1 cellular context compared by ENCODE assay signal in the genomic region with DNA sequence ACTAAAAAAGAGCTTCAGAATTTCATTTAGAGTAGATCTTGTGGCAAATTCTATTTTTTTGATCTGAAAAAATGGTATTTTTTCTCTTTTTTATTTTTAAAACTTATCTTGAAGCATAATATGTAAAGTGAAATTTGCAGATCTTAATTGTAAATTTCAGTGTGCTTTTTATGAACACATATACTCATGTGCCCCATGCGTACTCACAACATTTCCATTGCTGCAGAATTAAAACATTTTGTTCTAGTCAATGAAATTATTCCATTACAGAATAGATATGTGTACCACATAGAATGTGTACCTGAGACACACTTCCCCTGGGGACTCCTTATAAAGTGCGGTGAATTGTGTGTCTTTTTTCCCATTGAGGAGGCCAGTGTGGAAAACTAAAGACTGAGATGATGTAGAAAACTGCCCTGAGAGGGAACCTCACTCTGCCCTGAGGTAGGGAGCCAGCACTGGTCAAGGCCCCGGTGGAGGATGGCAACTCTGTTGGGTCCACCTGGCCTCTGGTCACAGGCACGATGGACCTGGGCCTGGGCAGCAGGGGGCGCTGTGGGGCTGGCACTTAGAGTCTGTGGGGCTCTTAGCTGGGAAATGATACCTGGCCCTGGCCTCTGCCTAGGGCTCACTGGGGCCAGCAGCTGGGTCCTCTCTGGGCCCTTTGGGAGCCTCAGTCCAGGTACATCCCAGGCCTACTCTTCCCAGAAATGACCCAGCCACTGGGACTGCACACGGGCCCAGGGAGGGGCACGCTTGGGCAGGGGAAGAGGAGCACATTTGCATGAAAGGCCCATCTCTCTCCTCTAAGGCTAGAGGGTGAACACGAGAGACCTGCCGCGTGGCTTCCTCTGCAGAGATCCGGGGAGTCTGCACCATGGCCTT.
A peak's percentile ranks its signal among the peaks of the same experiment; 100 is the strongest.
TF ChIP-seq lines count a peak whose summit lies in the region.

No MANE protein-coding gene starts in this region.

TF ChIP-seq in K562, 482 proteins besides CTCF, POLR2A, EP300 and RAD21 (continued from another document and continues in another):
- 0 out of 2 replicates have a peak, but pooled peaks have one; percentile 30 for TF ChIP-seq MGA (IDR thresholded peaks at IDR 0.05)
- 0 out of 2 replicates have a peak, but pooled peaks have one; percentile 42 for TF ChIP-seq CBX1 (IDR thresholded peaks at IDR 0.05; ENCODE audit: low read depth)
- TF ChIP-seq MXI1 (IDR thresholded peaks at IDR 0.05; ENCODE audit: low read depth, low read length): no peak
- TF ChIP-seq BRF1 (IDR thresholded peaks at IDR 0.05; ENCODE audit: borderline replicate concordance, extremely low read depth, insufficient read length): no peak
- TF ChIP-seq PURB (CRISPR knock-in tag; IDR thresholded peaks at IDR 0.05; ENCODE audit: low read depth): no peak
- peak; percentile 24; the same call in 1 of the 2 replicates for TF ChIP-seq STAT5A (IDR thresholded peaks at IDR 0.05; ENCODE audit: borderline replicate concordance, low read length)
- TF ChIP-seq, protein P1, sequence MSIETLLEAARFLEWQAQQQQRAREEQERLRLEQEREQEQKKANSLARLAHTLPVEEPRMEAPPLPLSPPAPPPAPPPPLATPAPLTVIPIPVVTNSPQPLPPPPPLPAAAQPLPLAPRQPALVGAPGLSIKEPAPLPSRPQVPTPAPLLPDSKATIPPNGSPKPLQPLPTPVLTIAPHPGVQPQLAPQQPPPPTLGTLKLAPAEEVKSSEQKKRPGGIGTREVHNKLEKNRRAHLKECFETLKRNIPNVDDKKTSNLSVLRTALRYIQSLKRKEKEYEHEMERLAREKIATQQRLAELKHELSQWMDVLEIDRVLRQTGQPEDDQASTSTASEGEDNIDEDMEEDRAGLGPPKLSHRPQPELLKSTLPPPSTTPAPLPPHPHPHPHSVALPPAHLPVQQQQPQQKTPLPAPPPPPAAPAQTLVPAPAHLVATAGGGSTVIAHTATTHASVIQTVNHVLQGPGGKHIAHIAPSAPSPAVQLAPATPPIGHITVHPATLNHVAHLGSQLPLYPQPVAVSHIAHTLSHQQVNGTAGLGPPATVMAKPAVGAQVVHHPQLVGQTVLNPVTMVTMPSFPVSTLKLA (conservative IDR thresholded peaks at IDR 0.05): no peak; a peak in 1 of 4 replicates
- TF ChIP-seq, protein P2, sequence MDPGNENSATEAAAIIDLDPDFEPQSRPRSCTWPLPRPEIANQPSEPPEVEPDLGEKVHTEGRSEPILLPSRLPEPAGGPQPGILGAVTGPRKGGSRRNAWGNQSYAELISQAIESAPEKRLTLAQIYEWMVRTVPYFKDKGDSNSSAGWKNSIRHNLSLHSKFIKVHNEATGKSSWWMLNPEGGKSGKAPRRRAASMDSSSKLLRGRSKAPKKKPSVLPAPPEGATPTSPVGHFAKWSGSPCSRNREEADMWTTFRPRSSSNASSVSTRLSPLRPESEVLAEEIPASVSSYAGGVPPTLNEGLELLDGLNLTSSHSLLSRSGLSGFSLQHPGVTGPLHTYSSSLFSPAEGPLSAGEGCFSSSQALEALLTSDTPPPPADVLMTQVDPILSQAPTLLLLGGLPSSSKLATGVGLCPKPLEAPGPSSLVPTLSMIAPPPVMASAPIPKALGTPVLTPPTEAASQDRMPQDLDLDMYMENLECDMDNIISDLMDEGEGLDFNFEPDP (CRISPR knock-in tag; IDR thresholded peaks at IDR 0.05): peak; percentile 25; the same call in 1 of the 2 replicates
- no peak for TF ChIP-seq SIN3A (IDR thresholded peaks at IDR 0.05; ENCODE audit: borderline replicate concordance in 2 of 2, control insufficient read depth in 1 of 2, low read depth in 2 of 2, low read length in 2 of 2)
- no peak for TF ChIP-seq NFXL1 (CRISPR knock-in tag; IDR thresholded peaks at IDR 0.05)
- TF ChIP-seq ZNF668 (CRISPR knock-in tag; IDR thresholded peaks at IDR 0.05): no peak
- no peak for TF ChIP-seq PHB (CRISPR knock-in tag; IDR thresholded peaks at IDR 0.05)
- TF ChIP-seq NFYB (IDR thresholded peaks at IDR 0.05; ENCODE audit: extremely low read depth, insufficient read length): no peak
- no peak for TF ChIP-seq ATF2 (CRISPR knock-in tag; IDR thresholded peaks at IDR 0.05)
- TF ChIP-seq ZBTB43 (CRISPR knock-in tag; IDR thresholded peaks at IDR 0.05): no peak
- TF ChIP-seq, protein P3, sequence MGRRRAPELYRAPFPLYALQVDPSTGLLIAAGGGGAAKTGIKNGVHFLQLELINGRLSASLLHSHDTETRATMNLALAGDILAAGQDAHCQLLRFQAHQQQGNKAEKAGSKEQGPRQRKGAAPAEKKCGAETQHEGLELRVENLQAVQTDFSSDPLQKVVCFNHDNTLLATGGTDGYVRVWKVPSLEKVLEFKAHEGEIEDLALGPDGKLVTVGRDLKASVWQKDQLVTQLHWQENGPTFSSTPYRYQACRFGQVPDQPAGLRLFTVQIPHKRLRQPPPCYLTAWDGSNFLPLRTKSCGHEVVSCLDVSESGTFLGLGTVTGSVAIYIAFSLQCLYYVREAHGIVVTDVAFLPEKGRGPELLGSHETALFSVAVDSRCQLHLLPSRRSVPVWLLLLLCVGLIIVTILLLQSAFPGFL (CRISPR knock-in tag; IDR thresholded peaks at IDR 0.05): peak; percentile 99
- no peak for TF ChIP-seq ZNF707 (CRISPR knock-in tag; conservative IDR thresholded peaks at IDR 0.05)
- TF ChIP-seq, protein P4, sequence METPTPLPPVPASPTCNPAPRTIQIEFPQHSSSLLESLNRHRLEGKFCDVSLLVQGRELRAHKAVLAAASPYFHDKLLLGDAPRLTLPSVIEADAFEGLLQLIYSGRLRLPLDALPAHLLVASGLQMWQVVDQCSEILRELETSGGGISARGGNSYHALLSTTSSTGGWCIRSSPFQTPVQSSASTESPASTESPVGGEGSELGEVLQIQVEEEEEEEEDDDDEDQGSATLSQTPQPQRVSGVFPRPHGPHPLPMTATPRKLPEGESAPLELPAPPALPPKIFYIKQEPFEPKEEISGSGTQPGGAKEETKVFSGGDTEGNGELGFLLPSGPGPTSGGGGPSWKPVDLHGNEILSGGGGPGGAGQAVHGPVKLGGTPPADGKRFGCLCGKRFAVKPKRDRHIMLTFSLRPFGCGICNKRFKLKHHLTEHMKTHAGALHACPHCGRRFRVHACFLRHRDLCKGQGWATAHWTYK (CRISPR knock-in tag; IDR thresholded peaks at IDR 0.05): 0 out of 2 replicates have a peak, but pooled peaks have one; percentile 41
- peak; percentile 35; the same call in 1 of the 2 replicates for TF ChIP-seq IFI16 (CRISPR knock-in tag; IDR thresholded peaks at IDR 0.05)
- no peak for TF ChIP-seq MEF2D (tag; conservative IDR thresholded peaks at IDR 0.05; ENCODE audit: low read depth)
- TF ChIP-seq, protein P5, sequence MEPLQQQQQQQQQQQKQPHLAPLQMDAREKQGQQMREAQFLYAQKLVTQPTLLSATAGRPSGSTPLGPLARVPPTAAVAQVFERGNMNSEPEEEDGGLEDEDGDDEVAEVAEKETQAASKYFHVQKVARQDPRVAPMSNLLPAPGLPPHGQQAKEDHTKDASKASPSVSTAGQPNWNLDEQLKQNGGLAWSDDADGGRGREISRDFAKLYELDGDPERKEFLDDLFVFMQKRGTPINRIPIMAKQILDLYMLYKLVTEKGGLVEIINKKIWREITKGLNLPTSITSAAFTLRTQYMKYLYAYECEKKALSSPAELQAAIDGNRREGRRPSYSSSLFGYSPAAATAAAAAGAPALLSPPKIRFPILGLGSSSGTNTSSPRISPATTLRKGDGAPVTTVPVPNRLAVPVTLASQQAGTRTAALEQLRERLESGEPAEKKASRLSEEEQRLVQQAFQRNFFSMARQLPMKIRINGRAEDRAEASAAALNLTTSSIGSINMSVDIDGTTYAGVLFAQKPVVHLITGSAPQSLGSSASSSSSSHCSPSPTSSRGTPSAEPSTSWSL (CRISPR knock-in tag; IDR thresholded peaks at IDR 0.05; ENCODE audit: borderline replicate concordance): peak; percentile 56; the same call in 1 of the 2 replicates
- TF ChIP-seq FOXJ3 (CRISPR knock-in tag; IDR thresholded peaks at IDR 0.05): no peak
- no peak for TF ChIP-seq XRCC3 (IDR thresholded peaks at IDR 0.05)
- TF ChIP-seq RBBP5 (IDR thresholded peaks at IDR 0.05; ENCODE audit: borderline replicate concordance, insufficient read depth, low read length, poor library complexity, severe bottlenecking): no peak
- TF ChIP-seq NFE2 (IDR thresholded peaks at IDR 0.05; ENCODE audit: low read depth): peak; percentile 26; the same call in 1 of the 2 replicates
- TF ChIP-seq RCOR1 (IDR thresholded peaks at IDR 0.05; ENCODE audit: borderline replicate concordance in 1 of 2, low read depth in 2 of 2, low read length in 2 of 2): peak; percentile 46 to 95; a peak in 3 of 4 replicates
- TF ChIP-seq SREBF2 (CRISPR knock-in tag; IDR thresholded peaks at IDR 0.05): no peak
- TF ChIP-seq TEAD2 (tag; IDR thresholded peaks at IDR 0.05): no peak
- TF ChIP-seq SAP30 (IDR thresholded peaks at IDR 0.05; ENCODE audit: borderline replicate concordance, insufficient read depth, low read depth, low read length, poor library complexity, severe bottlenecking): no peak
- no peak for TF ChIP-seq PTTG1 (tag; IDR thresholded peaks at IDR 0.05; ENCODE audit: low read depth)
